9 cellular contexts compared by ENCODE assay signal in the genomic region with DNA sequence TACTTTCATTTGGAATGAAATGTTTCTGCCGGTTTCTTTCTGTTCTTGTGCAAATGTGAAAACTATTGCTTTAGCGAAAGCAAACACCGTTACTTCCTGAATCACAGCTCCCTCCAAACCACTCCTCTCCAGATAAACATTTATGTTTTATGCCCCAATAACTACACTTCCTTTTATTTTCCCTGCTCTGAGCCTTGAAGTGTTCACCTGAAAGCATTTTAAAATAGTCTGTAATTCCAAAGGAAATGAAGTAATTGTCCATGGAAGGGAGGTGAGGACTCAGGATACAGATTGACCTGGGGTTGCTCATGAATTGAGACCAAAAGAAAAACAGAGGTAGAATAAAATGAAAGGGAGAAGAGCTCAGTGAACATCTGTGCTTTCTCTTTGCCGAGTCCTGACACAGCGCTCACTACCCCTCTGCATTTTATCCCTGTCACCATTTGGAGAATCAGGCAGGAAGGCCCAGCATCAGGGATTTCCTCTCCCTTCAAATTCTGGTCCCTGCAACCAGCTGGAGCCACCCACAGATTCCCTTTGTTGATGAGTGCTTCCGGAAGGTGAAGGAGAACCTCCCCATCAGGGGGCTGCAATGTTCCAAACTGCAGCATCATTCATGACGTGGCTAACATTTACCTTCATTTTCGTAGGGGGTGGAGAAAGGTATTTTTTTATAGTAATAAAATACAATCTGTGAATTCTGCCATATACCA.
DNase-seq lines count a peak whose midpoint lies in the region; ATAC-seq and TF ChIP-seq lines count a peak whose summit lies in the region.
"Had no signal": no experiment of that assay in that cellular context is flagged by ENCODE, and none has a peak within 500 bp of the region (broad histone marks: within the 10 kb centered on the region; RNA-seq: fewer than 3 reads in every experiment).

No MANE protein-coding gene starts in this region.

- H3K27me3 Mint-ChIP-seq in activated B cell treated with CpG ODN at 0.5 μM for 24 hours: no peaks in the 10 kb centered on the region

- H3K4me3 Mint-ChIP-seq in activated B cell treated with CpG ODN at 0.5 μM for 24 hours: peak overlapping the region; percentile 58

- POLR2A ChIA-PET in activated B cell treated with CpG ODN at 0.5 μM for 24 hours (lab: Charles Lee): interaction anchor here (0.6 kb wide), 1 partner anchor 967 kb away, joined by 3 read pairs; no protein-coding TSS in a partner anchor
- POLR2A ChIA-PET in HEK293T (lab: Yijun Ruan, JAX): no interaction called here

- 20 to 23% methylated on average over 8 of the region's 8 CpGs for WGBS in lung, 2 donors

- CTCF ChIA-PET in activated B cell treated with CpG ODN at 0.5 μM for 24 hours (lab: Charles Lee): no interaction called here
- CTCF ChIA-PET in HEK293T (lab: Yijun Ruan, JAX): no interaction called here

- ATAC-seq in HG02798 (IDR thresholded peaks at IDR 0.05; ENCODE audit: poor library complexity, unreplicated experiment) (peak; percentile 19), activated B cell treated with CpG ODN at 0.5 μM for 24 hours (ENCODE audit: low read depth) (no peak), lung (ENCODE audit: insufficient read depth, low FRiP score) (peak; percentile 68)

- H3K36me3 ChIP-seq in lung (ENCODE audit: control insufficient read depth in 2 of 2, insufficient read depth in 2 of 2, low read length in 2 of 2): no peaks in the 10 kb centered on the region

- H3K4me1 Mint-ChIP-seq in activated B cell treated with CpG ODN at 0.5 μM for 24 hours: peaks cover 44% of the 10 kb centered on the region

- no peaks in the 10 kb centered on the region for H3K9me3 ChIP-seq in lung (ENCODE audit: control insufficient read depth in 2 of 2, insufficient read depth in 1 of 2, low read length in 1 of 2)

- H3K9me3 Mint-ChIP-seq in activated B cell treated with CpG ODN at 0.5 μM for 24 hours: no peaks in the 10 kb centered on the region

- H3K27ac ChIP-seq in lung (ENCODE audit: low read depth in 1 of 2, low read length in 1 of 2): peak overlapping the region in 1 of 2 donors; percentile 32

- no peaks in the 10 kb centered on the region for H3K27me3 ChIP-seq in lung (ENCODE audit: control insufficient read depth, insufficient read depth)

- H3K27ac Mint-ChIP-seq in activated B cell treated with CpG ODN at 0.5 μM for 24 hours: peak overlapping the region; percentile 76

- intact Hi-C loops in activated B cell treated with CpG ODN at 0.5 μM for 24 hours (cut with micrococcal nuclease): loop anchor here (10.0 kb wide), 1 partner anchor 950 kb away; the partner anchor contains the start of gene TMTC4
- intact Hi-C loops in posterior vena cava (cut with DNase I): no loop called here

- DNase-seq in A172 (ENCODE audit: low spot score) (peak; percentile 4), activated B cell treated with CpG ODN at 0.5 μM for 24 hours (no peak), lung (ENCODE audit: low spot score) (no peak), dedifferentiated amniotic fluid mesenchymal stem cell (ENCODE audit: extremely low spot score) (no peak), HEK293T (ENCODE audit: extremely low spot score) (no peak), Kasumi-1 (lab: John Stamatoyannopoulos, UW) (no peak), posterior vena cava (ENCODE audit: low spot score) (no peak)
- DNase-seq: activated CD8-positive, alpha-beta memory T cell treated with anti-CD3 and anti-CD28 coated beads for 24 hours had no signal

- no peaks in the 10 kb centered on the region for H3K36me3 Mint-ChIP-seq in activated B cell treated with CpG ODN at 0.5 μM for 24 hours (ENCODE audit: low read depth)

- TF ChIP-seq CTCF in activated B cell treated with CpG ODN at 0.5 μM for 24 hours (IDR thresholded peaks at IDR 0.05) (no peak), lung (IDR thresholded peaks at IDR 0.05; ENCODE audit: control extremely low read depth, extremely low read depth) (no peak)

- H3K4me1 ChIP-seq in lung (ENCODE audit: control insufficient read depth in 2 of 2, insufficient read depth in 2 of 2, low read length in 2 of 2): no peaks in the 10 kb centered on the region

- H3K4me3 ChIP-seq in lung: no peak overlapping the region

TF ChIP-seq in HEK293T, 16 proteins besides CTCF, POLR2A, EP300 and RAD21:
- TF ChIP-seq BHLHE40 (IDR thresholded peaks at IDR 0.05; ENCODE audit: borderline replicate concordance) (no peak), HDGF (IDR thresholded peaks at IDR 0.05; ENCODE audit: borderline replicate concordance) (no peak), LEF1 (IDR thresholded peaks at IDR 0.05; ENCODE audit: borderline replicate concordance) (no peak), ARNT (IDR thresholded peaks at IDR 0.05) (no peak), L3MBTL2 (conservative IDR thresholded peaks at IDR 0.05) (no peak), ZNF384 (IDR thresholded peaks at IDR 0.05) (no peak), NFRKB (IDR thresholded peaks at IDR 0.05) (no peak), SP1 (IDR thresholded peaks at IDR 0.05) (no peak), TARDBP (IDR thresholded peaks at IDR 0.05) (no peak)
